In genomic region chr13:40333238-40333637, GRCh38 we compare ENCODE assay signal across 21 cellular contexts.
A peak's percentile ranks its signal among the peaks of the same experiment; 100 is the strongest.
DNase-seq lines count a peak whose midpoint lies in the region; ATAC-seq, FAIRE-seq and TF ChIP-seq lines count a peak whose summit lies in the region.
"Had no signal": no experiment of that assay in that cellular context is flagged by ENCODE, and none has a peak within 500 bp of the region (broad histone marks: within the 10 kb centered on the region; RNA-seq: fewer than 3 reads in every experiment).

No MANE protein-coding gene starts in this region.

- dilution Hi-C loops in mammary epithelial cell (cut with HindIII; ENCODE audit: low sequenced_read_pairs) = no loop called here

- no peak overlapping the region for H2AFZ ChIP-seq in HepG2 (ENCODE audit: low read length)
- peak overlapping the region; percentile 88 for H2AFZ ChIP-seq in mammary epithelial cell (ENCODE audit: low read depth, low read length)
- H2AFZ ChIP-seq in smooth muscle cell (ENCODE audit: low read depth) = peak overlapping the region; percentile 75

- H4K20me1 ChIP-seq in HepG2 (ENCODE audit: insufficient read depth, low read length) (no peaks in the 10 kb centered on the region), mammary epithelial cell (ENCODE audit: insufficient read depth, low read length) (no peaks in the 10 kb centered on the region), smooth muscle cell (ENCODE audit: low read depth) (no peaks in the 10 kb centered on the region)

- TF ChIP-seq CTCF in HepG2 (CRISPR knock-in tag; IDR thresholded peaks at IDR 0.05) = no peak
- TF ChIP-seq CTCF in right lobe of liver (IDR thresholded peaks at IDR 0.05) = no peak
- no peak for TF ChIP-seq CTCF in mammary epithelial cell (conservative IDR thresholded peaks at IDR 0.05 in 1 of 2, IDR thresholded peaks at IDR 0.05 in 1 of 2; ENCODE audit: extremely low read depth in 1 of 2, insufficient read depth in 1 of 2, low read depth in 1 of 2, low read length in 2 of 2)
- no peak for TF ChIP-seq CTCF in smooth muscle cell (IDR thresholded peaks at IDR 0.05; ENCODE audit: borderline replicate concordance, insufficient read depth, poor library complexity, severe bottlenecking)

- FAIRE-seq in HepG2 (lab: Jason Lieb, UNC) = no peak
- FAIRE-seq: HTR-8/SVneo had no signal

- H3K4me1 ChIP-seq in HepG2 (ENCODE audit: insufficient read depth, low read length) (peaks cover 86% of the 10 kb centered on the region), right lobe of liver (peaks cover 0 to 23% (median 8%) of the 10 kb centered on the region in 4 donors), mammary epithelial cell (ENCODE audit: insufficient read depth, low read length) (peaks cover 18% of the 10 kb centered on the region), smooth muscle cell (ENCODE audit: low read depth) (no peaks in the 10 kb centered on the region)
- H3K4me1 ChIP-seq: thyroid gland had no signal

- H3K79me2 ChIP-seq in HepG2 (ENCODE audit: insufficient read depth, low read length) (no peaks in the 10 kb centered on the region), mammary epithelial cell (ENCODE audit: insufficient read depth, low read length) (no peaks in the 10 kb centered on the region), smooth muscle cell (ENCODE audit: low read depth) (no peaks in the 10 kb centered on the region)

- H3K36me3 ChIP-seq in HepG2 (replicated peaks in 1 of 2; ENCODE audit: control insufficient read depth in 1 of 2, insufficient read depth in 2 of 2, low read length in 2 of 2) = no peaks in the 10 kb centered on the region
- no peaks in the 10 kb centered on the region for H3K36me3 ChIP-seq in right lobe of liver
- H3K36me3 ChIP-seq in mammary epithelial cell (ENCODE audit: insufficient read depth, low read length) = no peaks in the 10 kb centered on the region
- H3K36me3 ChIP-seq in smooth muscle cell (ENCODE audit: low read depth) = no peaks in the 10 kb centered on the region
- H3K36me3 ChIP-seq: thyroid gland had no signal

- WGBS in HepG2 (ENCODE audit: low lambda C conversion rate) = 73% methylated on average over 4 of the region's 4 CpGs
- WGBS in right lobe of liver (ENCODE audit: insufficient coverage, low coverage, low lambda C conversion rate, missing lambda C conversion rate) = 78% methylated on average over 4 of the region's 4 CpGs
- 34% methylated on average over 4 of the region's 4 CpGs for WGBS in mammary epithelial cell (ENCODE audit: low coverage, missing lambda C conversion rate)
- WGBS in smooth muscle cell (ENCODE audit: low lambda C conversion rate) = 60% methylated on average over 4 of the region's 4 CpGs

- BruUV-seq in HepG2 (replicated peaks; lab: Mats Ljungman, UMichigan) (no TSS peak), mammary epithelial cell (replicated peaks; lab: Mats Ljungman, UMichigan) (no TSS peak)

- no peak for TF ChIP-seq POLR2A in HepG2 (IDR thresholded peaks at IDR 0.05; ENCODE audit: insufficient read depth in 1 of 2, low read depth in 2 of 2, low read length in 2 of 2)
- TF ChIP-seq POLR2A in right lobe of liver (IDR thresholded peaks at IDR 0.05) = no peak

- ATAC-seq in HepG2 = no peak
- ATAC-seq in right lobe of liver = no peak
- peak; percentile 81 for ATAC-seq in left ventricle myocardium superior
- ATAC-seq in GM21390 (IDR thresholded peaks at IDR 0.05; ENCODE audit: unreplicated experiment) = no peak
- ATAC-seq: CD8-positive, alpha-beta T cell; stimulated activated naive B cell treated with anti-CD40 and anti-IgM and Interleukin-4, amounts not matched to agents 10 μg/mL and 1 μg/mL and 100 μg/mL, for 72 hours had no signal

- in situ Hi-C loops in HepG2 (cut with HindIII; ENCODE audit: extremely low pct_ligation_motif_present, low pct_unique_long_range_greater_than_20kb) = loop anchor here (10.0 kb wide), 1 partner anchor 332 kb away; the partner anchor contains the start of gene FOXO1
- in situ Hi-C loops in mammary epithelial cell (cut with MboI; ENCODE audit: low sequenced_read_pairs in 2 of 2) = no loop called here

- no peaks in the 10 kb centered on the region for H3F3A ChIP-seq in smooth muscle cell (ENCODE audit: low read depth)

- no peaks in the 10 kb centered on the region for H3K27me3 ChIP-seq in HepG2 (ENCODE audit: control insufficient read depth in 1 of 2, insufficient read depth in 2 of 2, low read length in 2 of 2)
- H3K27me3 ChIP-seq in right lobe of liver = no peaks in the 10 kb centered on the region
- no peaks in the 10 kb centered on the region for H3K27me3 ChIP-seq in mammary epithelial cell (ENCODE audit: insufficient read depth, low read length)
- no peaks in the 10 kb centered on the region for H3K27me3 ChIP-seq in smooth muscle cell (ENCODE audit: low read depth)
- H3K27me3 ChIP-seq: thyroid gland had no signal

- intact Hi-C loops in HepG2 (cut with micrococcal nuclease; ENCODE audit: unreplicated experiment) (no loop called here), right lobe of liver (cut with DNase I) (no loop called here), mammary epithelial cell (cut with micrococcal nuclease) (loop anchor here (2.0 to 5.0 kb wide), 3 partner anchors 51 to 111 kb away; no protein-coding TSS in a partner anchor), left ventricle myocardium superior (cut with micrococcal nuclease) (no loop called here)

- TF ChIP-seq EP300 in HepG2 (IDR thresholded peaks at IDR 0.05; ENCODE audit: low read depth in 2 of 2, low read length in 2 of 2) (no peak), HepG2 (CRISPR knock-in tag; IDR thresholded peaks at IDR 0.05; ENCODE audit: borderline replicate concordance) (0 out of 2 replicates have a peak, but pooled peaks have one; percentile 28)

- H3K27ac ChIP-seq in HepG2 (ENCODE audit: extremely low read length, insufficient read depth, low read length) = peak overlapping the region; percentile 36
- H3K27ac ChIP-seq in right lobe of liver = no peak overlapping the region
- H3K27ac ChIP-seq in mammary epithelial cell (ENCODE audit: insufficient read depth, low read depth, low read length) = peak overlapping the region; percentile 63
- H3K27ac ChIP-seq in smooth muscle cell (ENCODE audit: low read depth) = peak overlapping the region; percentile 76
- H3K27ac ChIP-seq: thyroid gland had no signal

- DNase-seq in HepG2 (ENCODE audit: low spot score) = no peak
- DNase-seq in right lobe of liver = no peak
- peak; percentile 93 for DNase-seq in mammary epithelial cell
- DNase-seq in left ventricle myocardium superior = peak; percentile 38
- no peak for DNase-seq in smooth muscle cell (lab: John Stamatoyannopoulos, UW; ENCODE audit: unreplicated experiment)
- DNase-seq in stimulated activated naive CD4-positive, alpha-beta T cell treated with Interleukin-2 at 50 U/mL for 16 hours (lab: John Stamatoyannopoulos, UW) = no peak
- DNase-seq in HK-2 (ENCODE audit: unreplicated experiment) = no peak
- DNase-seq: activated CD4-positive, alpha-beta T cell treated with anti-CD3 and anti-CD28 coated beads, Interleukin-2, amount 50 U/mL, for 48 hours; activated naive CD4-positive, alpha-beta T cell; aorta; CD8-positive, alpha-beta T cell; endodermal cell; foreskin melanocyte; NCI-H1105 treated with DMSO at 0.1 percent for 48 hours; NCI-H774; nucleus accumbens; stimulated activated naive B cell treated with anti-CD40 and anti-IgM and Interleukin-4, amounts not matched to agents 10 μg/mL and 1 μg/mL and 100 μg/mL, for 72 hours; T-helper 2 cell; thyroid gland had no signal

- no peak overlapping the region for H3K4me3 ChIP-seq in HepG2 (replicated peaks in 1 of 3; ENCODE audit: insufficient read depth in 1 of 3, low read depth in 2 of 3, low read length in 3 of 3)
- H3K4me3 ChIP-seq in right lobe of liver = no peak overlapping the region
- H3K4me3 ChIP-seq in mammary epithelial cell (replicated peaks in 1 of 3; ENCODE audit: insufficient read depth in 1 of 3, low read depth in 2 of 3, low read length in 3 of 3) = peak overlapping the region in 2 of 3 experiments; percentile 21 to 38
- no peak overlapping the region for H3K4me3 ChIP-seq in smooth muscle cell
- H3K4me3 ChIP-seq: thyroid gland had no signal

- no peak for TF ChIP-seq RAD21 in HepG2 (CRISPR knock-in tag; IDR thresholded peaks at IDR 0.05)

- CTCF ChIA-PET in HepG2 (lab: Yijun Ruan, JAX; ENCODE audit: low intra/inter-chr PET ratio, low total read pairs) (no interaction called here), mammary epithelial cell (lab: Charles Lee; ENCODE audit: low non-redundant PET) (no interaction called here)

- H3K9me3 ChIP-seq in HepG2 (ENCODE audit: low read length) (no peaks in the 10 kb centered on the region), right lobe of liver (no peaks in the 10 kb centered on the region), mammary epithelial cell (replicated peaks; ENCODE audit: insufficient read depth, low read length) (no peaks in the 10 kb centered on the region), smooth muscle cell (replicated peaks; ENCODE audit: low read depth) (no peaks in the 10 kb centered on the region)
- H3K9me3 ChIP-seq: thyroid gland had no signal

- H3K9ac ChIP-seq in HepG2 (ENCODE audit: insufficient read depth, low read depth, low read length) (no peak overlapping the region), mammary epithelial cell (ENCODE audit: insufficient read depth, low read length) (peak overlapping the region; percentile 34), smooth muscle cell (ENCODE audit: low read depth) (peak overlapping the region; percentile 18)

- H3K4me2 ChIP-seq in HepG2 (ENCODE audit: low read depth, low read length) = peak overlapping the region; percentile 4; the same call in 1 of the 2 replicates
- peak overlapping the region; percentile 58 for H3K4me2 ChIP-seq in mammary epithelial cell (ENCODE audit: insufficient read depth, low read depth, low read length)
- no peak overlapping the region for H3K4me2 ChIP-seq in smooth muscle cell

- POLR2A ChIA-PET in HepG2 (lab: Yijun Ruan, JAX) = no interaction called here

TF ChIP-seq in HepG2, 621 proteins besides CTCF, POLR2A, EP300 and RAD21 (continues in another document):
- TF ChIP-seq ZNF292 (CRISPR knock-in tag; IDR thresholded peaks at IDR 0.05; ENCODE audit: borderline replicate concordance, low read depth) = peak; percentile 48; the same call in 1 of the 2 replicates

Comparison
In these comparisons a context has a peak if more than half of its experiments do, and no peak if none do; other contexts are left out.
1. H3K27ac ChIP-seq: peak in HepG2 (single experiment), mammary epithelial cell (single experiment) and smooth muscle cell (single experiment); none in right lobe of liver (0 of 3).
2. DNase-seq: peak in mammary epithelial cell (single experiment) and left ventricle myocardium superior (single experiment); none in HepG2 (single experiment), right lobe of liver (0 of 3), smooth muscle cell (single experiment), stimulated activated naive CD4-positive, alpha-beta T cell treated with Interleukin-2 at 50 U/mL for 16 hours (single experiment) and HK-2 (single experiment).
3. H3K4me3 ChIP-seq: peak in mammary epithelial cell (2 of 3); none in HepG2 (0 of 3), right lobe of liver (0 of 3) and smooth muscle cell (single experiment).